Comparison of ENCODE assay signal across 9 cellular contexts in genomic region chr15:81992523-81992922, GRCh38. TPM values are rescaled to one million over a fixed set of nuclear protein-coding genes. Genes with fewer than 3 reads are reported as not detected.
"Had no signal": no experiment of that assay in that cellular context is flagged by ENCODE, and none has a peak within 500 bp of the region (broad histone marks: within the 10 kb centered on the region; RNA-seq: fewer than 3 reads in every experiment).

No MANE protein-coding gene starts in this region.

- H3K27ac Mint-ChIP-seq: IgD-negative memory B cell had no signal

- H3K9me3 ChIP-seq: HAP-1 had no signal

- H3K4me3 Mint-ChIP-seq: IgD-negative memory B cell had no signal

- ATAC-seq: HCT116, HepG2 had no signal

- H3K9ac ChIP-seq: KMS-11 had no signal

- H3K4me3 ChIP-seq: HAP-1 had no signal

- H3K4me2 ChIP-seq: KMS-11 had no signal

- H3K36me3 ChIP-seq: HAP-1 had no signal

- DNase-seq: GOT3, H7, Karpas-422 had no signal

- H3K27ac ChIP-seq: HL-60, KMS-11 had no signal

RNA-seq across cellular contexts. Expression of gene MEX3B, which starts 53.3 kb away (rescaled TPM):
- polyA plus RNA-seq: IgD-negative memory B cell had no signal
